8 cellular contexts compared by ENCODE assay signal in the genomic region with DNA sequence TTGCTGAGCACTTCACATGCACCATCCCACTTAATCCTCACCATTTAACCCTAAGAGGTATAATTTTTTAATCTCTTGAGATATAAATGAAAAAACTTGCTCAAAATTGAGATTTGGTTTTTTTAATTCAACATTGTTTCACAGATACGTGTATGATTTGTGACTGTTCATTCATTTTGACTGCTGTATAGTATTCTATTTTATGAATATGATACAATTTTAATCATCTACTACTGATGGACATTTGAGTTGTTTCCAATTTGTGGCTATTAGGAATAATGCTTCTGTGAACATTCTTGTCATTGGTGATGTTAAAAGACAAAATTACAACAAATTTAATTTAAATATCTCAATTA. TPM values are rescaled to one million over a fixed set of nuclear protein-coding genes. Genes with fewer than 3 reads are reported as not detected.
DNase-seq lines count a peak whose midpoint lies in the region; ATAC-seq and TF ChIP-seq lines count a peak whose summit lies in the region.

No MANE protein-coding gene starts in this region.

- no peak for TF ChIP-seq CTCF in GM23338 (conservative IDR thresholded peaks at IDR 0.05; ENCODE audit: low read depth in 2 of 2)
- TF ChIP-seq CTCF in RWPE2 (IDR thresholded peaks at IDR 0.05; ENCODE audit: poor library complexity, severe bottlenecking): no peak
- no peak for TF ChIP-seq CTCF in esophagus muscularis mucosa (IDR thresholded peaks at IDR 0.05)

- peak overlapping the region; percentile 99 for H3K4me3 Mint-ChIP-seq in GM23338

- H3K27ac ChIP-seq in GM23338 (ENCODE audit: low read depth): no peak overlapping the region
- peak overlapping the region; percentile 86 for H3K27ac ChIP-seq in RWPE2 (ENCODE audit: poor library complexity, severe bottlenecking)
- peak overlapping the region; percentile 89 to 93 (median 91) for H3K27ac ChIP-seq in esophagus muscularis mucosa (replicated peaks in 1 of 4)

- ATAC-seq in GM23338: no peak
- ATAC-seq in RWPE2 (ENCODE audit: low read depth): no peak
- no peak for ATAC-seq in HG03135 (IDR thresholded peaks at IDR 0.05; ENCODE audit: unreplicated experiment)
- no peak for ATAC-seq in HG03095 (IDR thresholded peaks at IDR 0.05; ENCODE audit: unreplicated experiment)

- 0 out of 2 replicates have a peak, but pooled peaks cover 2% of the 10 kb centered on the region for H3K9me2 ChIP-seq in GM23338 (ENCODE audit: insufficient read depth)

- DNase-seq in GM23338 (ENCODE audit: low spot score) (no peak), RWPE2 (ENCODE audit: low spot score) (no peak), esophagus muscularis mucosa (ENCODE audit: extremely low spot score) (no peak), skeletal muscle cell (ENCODE audit: low read depth) (no peak), NCI-H82 (lab: John Stamatoyannopoulos, UW) (no peak), DMS79 (lab: John Stamatoyannopoulos, UW) (no peak)

- intact Hi-C loops in esophagus muscularis mucosa (cut with DNase I): loop anchor here (5.0 kb wide), 1 partner anchor 160 kb away; the partner anchor contains the start of gene SFPQ

- H3K9me3 ChIP-seq in RWPE2 (ENCODE audit: severe bottlenecking) (no peaks in the 10 kb centered on the region), esophagus muscularis mucosa (peaks cover 0 to 7% (median 3%) of the 10 kb centered on the region in 4 donors)

- H3F3A ChIP-seq in GM23338 (replicated peaks; ENCODE audit: low read depth): no peaks in the 10 kb centered on the region

- peaks cover 6% of the 10 kb centered on the region for H3K27me3 Mint-ChIP-seq in GM23338 (ENCODE audit: insufficient read depth, low read depth, poor library complexity)

- H3K27me3 ChIP-seq in GM23338 (ENCODE audit: insufficient read depth) (no peaks in the 10 kb centered on the region), RWPE2 (ENCODE audit: insufficient read depth, poor library complexity, severe bottlenecking) (no peaks in the 10 kb centered on the region), esophagus muscularis mucosa (no peaks in the 10 kb centered on the region)

- no peaks in the 10 kb centered on the region for H3K4me1 ChIP-seq in GM23338 (ENCODE audit: insufficient read depth)
- peaks cover 6% of the 10 kb centered on the region for H3K4me1 ChIP-seq in RWPE2 (ENCODE audit: insufficient read depth, poor library complexity, severe bottlenecking)
- peaks cover 11 to 38% (median 26%) of the 10 kb centered on the region in 4 donors for H3K4me1 ChIP-seq in esophagus muscularis mucosa

- H3K4me1 Mint-ChIP-seq in GM23338: peaks cover 6% of the 10 kb centered on the region; the same call in 1 of the 3 replicates

- H3K4me3 ChIP-seq in GM23338 (0 out of 2 replicates have a peak overlapping the region, but pooled peaks have one; percentile 90), RWPE2 (ENCODE audit: severe bottlenecking) (peak overlapping the region; percentile 67), esophagus muscularis mucosa (peak overlapping the region; percentile 67 to 86 (median 74)), skeletal muscle cell (ENCODE audit: low read depth, low read length) (peak overlapping the region; percentile 88)

- H3K9me3 Mint-ChIP-seq in GM23338: peaks cover 22% of the 10 kb centered on the region; the same call in 2 of the 3 replicates

- no peak overlapping the region for H2AFZ ChIP-seq in GM23338

- no peak for TF ChIP-seq EP300 in esophagus muscularis mucosa (IDR thresholded peaks at IDR 0.05)

- H3K79me2 ChIP-seq in GM23338 (replicated peaks; ENCODE audit: insufficient read depth): peaks cover 18% of the 10 kb centered on the region

- H3K36me3 ChIP-seq in GM23338 (ENCODE audit: insufficient read depth) (no peaks in the 10 kb centered on the region; the same call in 1 of the 2 replicates), RWPE2 (ENCODE audit: low read depth) (peaks cover 11% of the 10 kb centered on the region; the same call in 1 of the 2 replicates), esophagus muscularis mucosa (peaks cover 0 to 5% (median 2%) of the 10 kb centered on the region in 4 donors)

- no peak overlapping the region for H3K4me2 ChIP-seq in GM23338

- H3K27ac Mint-ChIP-seq in GM23338: no peak overlapping the region

- 94% methylated on average over 1 of the region's 1 CpG for WGBS in esophagus muscularis mucosa

- H4K20me1 ChIP-seq in GM23338 (replicated peaks; ENCODE audit: insufficient read depth): no peaks in the 10 kb centered on the region

- no peak for TF ChIP-seq POLR2A in esophagus muscularis mucosa (IDR thresholded peaks at IDR 0.05; ENCODE audit: low read depth)

- peaks cover 19% of the 10 kb centered on the region; the same call in 2 of the 3 replicates for H3K36me3 Mint-ChIP-seq in GM23338 (ENCODE audit: low read depth)

TF ChIP-seq in GM23338, 12 proteins besides CTCF, POLR2A, EP300 and RAD21 (continues in another document):
- TF ChIP-seq ZNF331 (CRISPR knock-in tag; IDR thresholded peaks at IDR 0.05; ENCODE audit: low read depth) (no peak), STAT1 (IDR thresholded peaks at IDR 0.05; ENCODE audit: unreplicated experiment) (no peak), EZH2 (IDR thresholded peaks at IDR 0.05; ENCODE audit: low read depth, unreplicated experiment) (no peak)
- TF ChIP-seq, protein P1, sequence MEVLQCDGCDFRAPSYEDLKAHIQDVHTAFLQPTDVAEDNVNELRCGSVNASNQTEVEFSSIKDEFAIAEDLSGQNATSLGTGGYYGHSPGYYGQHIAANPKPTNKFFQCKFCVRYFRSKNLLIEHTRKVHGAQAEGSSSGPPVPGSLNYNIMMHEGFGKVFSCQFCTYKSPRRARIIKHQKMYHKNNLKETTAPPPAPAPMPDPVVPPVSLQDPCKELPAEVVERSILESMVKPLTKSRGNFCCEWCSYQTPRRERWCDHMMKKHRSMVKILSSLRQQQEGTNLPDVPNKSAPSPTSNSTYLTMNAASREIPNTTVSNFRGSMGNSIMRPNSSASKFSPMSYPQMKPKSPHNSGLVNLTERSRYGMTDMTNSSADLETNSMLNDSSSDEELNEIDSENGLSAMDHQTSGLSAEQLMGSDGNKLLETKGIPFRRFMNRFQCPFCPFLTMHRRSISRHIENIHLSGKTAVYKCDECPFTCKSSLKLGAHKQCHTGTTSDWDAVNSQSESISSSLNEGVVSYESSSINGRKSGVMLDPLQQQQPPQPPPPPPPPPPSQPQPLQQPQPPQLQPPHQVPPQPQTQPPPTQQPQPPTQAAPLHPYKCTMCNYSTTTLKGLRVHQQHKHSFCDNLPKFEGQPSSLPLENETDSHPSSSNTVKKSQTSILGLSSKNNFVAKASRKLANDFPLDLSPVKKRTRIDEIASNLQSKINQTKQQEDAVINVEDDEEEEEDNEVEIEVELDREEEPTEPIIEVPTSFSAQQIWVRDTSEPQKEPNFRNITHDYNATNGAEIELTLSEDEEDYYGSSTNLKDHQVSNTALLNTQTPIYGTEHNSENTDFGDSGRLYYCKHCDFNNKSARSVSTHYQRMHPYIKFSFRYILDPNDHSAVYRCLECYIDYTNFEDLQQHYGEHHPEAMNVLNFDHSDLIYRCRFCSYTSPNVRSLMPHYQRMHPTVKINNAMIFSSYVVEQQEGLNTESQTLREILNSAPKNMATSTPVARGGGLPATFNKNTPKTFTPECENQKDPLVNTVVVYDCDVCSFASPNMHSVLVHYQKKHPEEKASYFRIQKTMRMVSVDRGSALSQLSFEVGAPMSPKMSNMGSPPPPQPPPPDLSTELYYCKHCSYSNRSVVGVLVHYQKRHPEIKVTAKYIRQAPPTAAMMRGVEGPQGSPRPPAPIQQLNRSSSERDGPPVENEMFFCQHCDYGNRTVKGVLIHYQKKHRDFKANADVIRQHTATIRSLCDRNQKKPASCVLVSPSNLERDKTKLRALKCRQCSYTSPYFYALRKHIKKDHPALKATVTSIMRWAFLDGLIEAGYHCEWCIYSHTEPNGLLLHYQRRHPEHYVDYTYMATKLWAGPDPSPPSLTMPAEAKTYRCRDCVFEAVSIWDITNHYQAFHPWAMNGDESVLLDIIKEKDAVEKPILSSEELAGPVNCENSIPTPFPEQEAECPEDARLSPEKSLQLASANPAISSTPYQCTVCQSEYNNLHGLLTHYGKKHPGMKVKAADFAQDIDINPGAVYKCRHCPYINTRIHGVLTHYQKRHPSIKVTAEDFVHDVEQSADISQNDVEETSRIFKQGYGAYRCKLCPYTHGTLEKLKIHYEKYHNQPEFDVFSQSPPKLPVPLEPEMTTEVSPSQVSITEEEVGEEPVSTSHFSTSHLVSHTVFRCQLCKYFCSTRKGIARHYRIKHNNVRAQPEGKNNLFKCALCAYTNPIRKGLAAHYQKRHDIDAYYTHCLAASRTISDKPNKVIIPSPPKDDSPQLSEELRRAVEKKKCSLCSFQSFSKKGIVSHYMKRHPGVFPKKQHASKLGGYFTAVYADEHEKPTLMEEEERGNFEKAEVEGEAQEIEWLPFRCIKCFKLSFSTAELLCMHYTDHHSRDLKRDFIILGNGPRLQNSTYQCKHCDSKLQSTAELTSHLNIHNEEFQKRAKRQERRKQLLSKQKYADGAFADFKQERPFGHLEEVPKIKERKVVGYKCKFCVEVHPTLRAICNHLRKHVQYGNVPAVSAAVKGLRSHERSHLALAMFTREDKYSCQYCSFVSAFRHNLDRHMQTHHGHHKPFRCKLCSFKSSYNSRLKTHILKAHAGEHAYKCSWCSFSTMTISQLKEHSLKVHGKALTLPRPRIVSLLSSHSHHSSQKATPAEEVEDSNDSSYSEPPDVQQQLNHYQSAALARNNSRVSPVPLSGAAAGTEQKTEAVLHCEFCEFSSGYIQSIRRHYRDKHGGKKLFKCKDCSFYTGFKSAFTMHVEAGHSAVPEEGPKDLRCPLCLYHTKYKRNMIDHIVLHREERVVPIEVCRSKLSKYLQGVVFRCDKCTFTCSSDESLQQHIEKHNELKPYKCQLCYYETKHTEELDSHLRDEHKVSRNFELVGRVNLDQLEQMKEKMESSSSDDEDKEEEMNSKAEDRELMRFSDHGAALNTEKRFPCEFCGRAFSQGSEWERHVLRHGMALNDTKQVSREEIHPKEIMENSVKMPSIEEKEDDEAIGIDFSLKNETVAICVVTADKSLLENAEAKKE (CRISPR knock-in tag; IDR thresholded peaks at IDR 0.05): no peak

RNA-seq across cellular contexts. Expression of gene ZMYM6, which starts 0.6 kb away (rescaled TPM):
- total RNA-seq in GM23338 (2014; rRNA removed; shearing (Covaris generic)): 12.4 and 16.8 TPM in 2 replicates
- 5.8 and 7.0 TPM in 2 replicates for polyA plus RNA-seq in GM23338 (2016; fragmentation: Nextera tagmentation; extraction: Ambion mirVana)
- total RNA-seq in esophagus muscularis mucosa: 10 to 100 TPM in 3 of 4 donors, 1 to 10 TPM in 1; 9.5 to 17.0 (median 14.3) TPM

RNA-seq across cellular contexts. Expression of gene ZMYM1, which starts 46.8 kb away (rescaled TPM):
- 51.0 and 51.9 TPM in 2 replicates for total RNA-seq in GM23338 (2014; rRNA removed; shearing (Covaris generic))
- polyA plus RNA-seq in GM23338 (2016; fragmentation: Nextera tagmentation; extraction: Ambion mirVana): 25.8 and 37.4 TPM in 2 replicates
- total RNA-seq in esophagus muscularis mucosa: 10 to 100 TPM in 3 of 4 donors, 1 to 10 TPM in 1; 7.3 to 19.1 (median 14.5) TPM

RNA-seq across cellular contexts. Expression of gene TMEM35B, which starts 47.2 kb away (rescaled TPM):
- total RNA-seq in GM23338 (2014; rRNA removed; shearing (Covaris generic)): 7.6 and 9.1 TPM in 2 replicates
- polyA plus RNA-seq in GM23338 (2016; fragmentation: Nextera tagmentation; extraction: Ambion mirVana): 27.0 and 27.1 TPM in 2 replicates
- total RNA-seq in esophagus muscularis mucosa: 10 to 100 TPM; 26.1 to 38.6 (median 32.9) TPM
